In genomic region chr16:67086829-67087228, GRCh38 we compare ENCODE assay signal across 17 cellular contexts. TPM values are rescaled to one million over a fixed set of nuclear protein-coding genes. Genes with fewer than 3 reads are reported as not detected.
A peak's percentile ranks its signal among the peaks of the same experiment; 100 is the strongest.
DNase-seq lines count a peak whose midpoint lies in the region; ATAC-seq and TF ChIP-seq lines count a peak whose summit lies in the region.
"Had no signal": no experiment of that assay in that cellular context is flagged by ENCODE, and none has a peak within 500 bp of the region (broad histone marks: within the 10 kb centered on the region; RNA-seq: fewer than 3 reads in every experiment).

No MANE protein-coding gene starts in this region.

- intact Hi-C loops in natural killer cell (cut with micrococcal nuclease) = no loop called here
- intact Hi-C loops in left cardiac atrium (cut with DNase I) = no loop called here

- H3K27me3 Mint-ChIP-seq in natural killer cell treated with Interleukin-12 subunit alpha and Interleukin-12 subunit beta and Interleukin-15 and Interleukin-18, amount 100 ng/mL, for 72 hours = no peaks in the 10 kb centered on the region
- H3K27me3 Mint-ChIP-seq in natural killer cell (ENCODE audit: low read depth in 2 of 2) = no peaks in the 10 kb centered on the region
- H3K27me3 Mint-ChIP-seq: B cell; central memory CD8-positive, alpha-beta T cell; IgD-negative memory B cell had no signal

- H3K4me1 Mint-ChIP-seq in natural killer cell treated with Interleukin-12 subunit alpha and Interleukin-12 subunit beta and Interleukin-15 and Interleukin-18, amount 100 ng/mL, for 72 hours (ENCODE audit: low read depth in 2 of 2) = peaks cover 10 to 15% of the 10 kb centered on the region in 2 donors
- peaks cover 0 to 20% of the 10 kb centered on the region in 2 donors for H3K4me1 Mint-ChIP-seq in natural killer cell

- H3K4me3 Mint-ChIP-seq in natural killer cell treated with Interleukin-12 subunit alpha and Interleukin-12 subunit beta and Interleukin-15 and Interleukin-18, amount 100 ng/mL, for 72 hours = no peak overlapping the region
- no peak overlapping the region for H3K4me3 Mint-ChIP-seq in natural killer cell
- H3K4me3 Mint-ChIP-seq: B cell; central memory CD8-positive, alpha-beta T cell; IgD-negative memory B cell; stimulated activated effector memory CD8-positive, alpha-beta T cell treated with anti-CD3 and anti-CD28 coated beads, Interleukin-12 subunit alpha, Interleukin-12 subunit beta, amount 100 ng/mL, for 72 hours had no signal

- peak overlapping the region; percentile 2 to 6 for H3K27ac Mint-ChIP-seq in natural killer cell treated with Interleukin-12 subunit alpha and Interleukin-12 subunit beta and Interleukin-15 and Interleukin-18, amount 100 ng/mL, for 72 hours
- H3K27ac Mint-ChIP-seq in natural killer cell = no peak overlapping the region
- H3K27ac Mint-ChIP-seq: B cell; stimulated activated effector memory CD8-positive, alpha-beta T cell treated with anti-CD3 and anti-CD28 coated beads, Interleukin-12 subunit alpha, Interleukin-12 subunit beta, amount 100 ng/mL, for 72 hours had no signal

- no peak for ATAC-seq in natural killer cell treated with Interleukin-12 subunit alpha and Interleukin-12 subunit beta and Interleukin-15 and Interleukin-18, amount 100 ng/mL, for 72 hours
- ATAC-seq in natural killer cell = no peak
- ATAC-seq in left cardiac atrium = peak; percentile 46 to 63
- ATAC-seq: esophagus mucosa; stimulated activated effector memory CD8-positive, alpha-beta T cell treated with anti-CD3 and anti-CD28 coated beads, Interleukin-12 subunit alpha, Interleukin-12 subunit beta, amount 100 ng/mL, for 72 hours had no signal

- H3K36me3 Mint-ChIP-seq in natural killer cell treated with Interleukin-12 subunit alpha and Interleukin-12 subunit beta and Interleukin-15 and Interleukin-18, amount 100 ng/mL, for 72 hours = peaks cover 6% of the 10 kb centered on the region
- no peaks in the 10 kb centered on the region for H3K36me3 Mint-ChIP-seq in natural killer cell

- DNase-seq in natural killer cell treated with Interleukin-12 subunit alpha and Interleukin-12 subunit beta and Interleukin-15 and Interleukin-18, amount 100 ng/mL, for 72 hours (ENCODE audit: low spot score) = no peak
- DNase-seq in natural killer cell (no peak), astrocyte of the hippocampus (ENCODE audit: low read depth, low spot score) (peak; percentile 19), left cardiac atrium (no peak), CD1c-positive myeloid dendritic cell (ENCODE audit: extremely low spot score) (no peak), NCI-H1417 (lab: John Stamatoyannopoulos, UW) (no peak)
- DNase-seq in stimulated activated CD4-positive, alpha-beta T cell treated with anti-CD3 and anti-CD28 coated beads, Interleukin-4, amount 100 ng/mL, for 24 hours = no peak
- DNase-seq: activated CD4-positive, CD25-positive, alpha-beta regulatory T cell treated with anti-CD3 and anti-CD28 coated beads, Interleukin-2, amount 50 U/mL, for 72 hours; amygdala; MM.1S; NCI-H1694 treated with DMSO at 0.1 percent for 48 hours; NCI-H226 had no signal

- H3K9me3 Mint-ChIP-seq in natural killer cell treated with Interleukin-12 subunit alpha and Interleukin-12 subunit beta and Interleukin-15 and Interleukin-18, amount 100 ng/mL, for 72 hours = no peaks in the 10 kb centered on the region
- no peaks in the 10 kb centered on the region for H3K9me3 Mint-ChIP-seq in natural killer cell
- H3K9me3 Mint-ChIP-seq: central memory CD8-positive, alpha-beta T cell; IgD-negative memory B cell; stimulated activated effector memory CD8-positive, alpha-beta T cell treated with anti-CD3 and anti-CD28 coated beads, Interleukin-12 subunit alpha, Interleukin-12 subunit beta, amount 100 ng/mL, for 72 hours had no signal

- TF ChIP-seq CTCF in natural killer cell (IDR thresholded peaks at IDR 0.05) = no peak

RNA-seq across cellular contexts. Expression of gene PHAF1, which starts 22.9 kb away (rescaled TPM):
- 10 to 100 TPM; 14.3 to 26.7 TPM for total RNA-seq in natural killer cell treated with Interleukin-12 subunit alpha and Interleukin-12 subunit beta and Interleukin-15 and Interleukin-18, amount 100 ng/mL, for 72 hours
- 10 to 100 TPM; 17.0 to 22.4 (median 22.0) TPM for total RNA-seq in natural killer cell
- total RNA-seq in left cardiac atrium = 10 to 100 TPM; 11.0 to 11.8 TPM

RNA-seq across cellular contexts. Expression of gene CBFB, which starts 57.9 kb away (rescaled TPM):
- 100 to 1,000 TPM; 128 to 161 TPM for total RNA-seq in natural killer cell treated with Interleukin-12 subunit alpha and Interleukin-12 subunit beta and Interleukin-15 and Interleukin-18, amount 100 ng/mL, for 72 hours
- total RNA-seq in natural killer cell (100 to 1,000 TPM in 1 of 3 donors, 10 to 100 TPM in 2; 96.1 to 102 (median 97.2) TPM), left cardiac atrium (10 to 100 TPM; 29.2 to 34.6 TPM)

Comparison
In these comparisons a context has a peak if more than half of its experiments do, and no peak if none do; other contexts are left out.
1. H3K27ac Mint-ChIP-seq: peak in natural killer cell treated with Interleukin-12 subunit alpha and Interleukin-12 subunit beta and Interleukin-15 and Interleukin-18, amount 100 ng/mL, for 72 hours (2 of 2); none in natural killer cell (0 of 2).
2. ATAC-seq: peak in left cardiac atrium (2 of 2); none in natural killer cell treated with Interleukin-12 subunit alpha and Interleukin-12 subunit beta and Interleukin-15 and Interleukin-18, amount 100 ng/mL, for 72 hours (0 of 2) and natural killer cell (0 of 3).